ENCODE assay signal across 2 cellular contexts in the genomic region with DNA sequence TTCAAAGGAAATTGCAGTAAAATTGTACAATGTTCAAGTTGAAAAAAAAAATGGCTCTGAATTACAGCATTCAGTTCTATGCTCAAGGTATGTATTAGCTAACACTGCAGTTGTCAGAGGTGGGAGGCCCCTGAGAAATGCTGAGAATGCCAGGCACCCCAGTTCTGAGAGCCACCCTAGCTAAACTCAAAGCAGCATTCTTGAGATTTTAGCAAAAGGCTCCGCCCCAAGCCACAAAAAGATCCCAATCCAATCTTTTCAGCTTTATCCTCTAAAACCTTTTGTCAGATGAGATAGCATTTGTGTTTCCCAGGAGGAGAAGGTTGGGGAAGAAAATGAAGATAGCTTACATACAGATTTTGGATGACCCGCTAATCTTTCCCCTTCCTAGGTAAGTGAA.
TF ChIP-seq lines count a peak whose summit lies in the region.

No MANE protein-coding gene starts in this region.

TF ChIP-seq in Ishikawa, 13 proteins besides CTCF, POLR2A, EP300 and RAD21:
- no peak for TF ChIP-seq FOXM1 (IDR thresholded peaks at IDR 0.05; ENCODE audit: borderline replicate concordance, low read depth)
- TF ChIP-seq EGR1 (IDR thresholded peaks at IDR 0.05), result no peak
- TF ChIP-seq TCF12 (IDR thresholded peaks at IDR 0.05; ENCODE audit: low read depth), result no peak
- TF ChIP-seq, protein P1, sequence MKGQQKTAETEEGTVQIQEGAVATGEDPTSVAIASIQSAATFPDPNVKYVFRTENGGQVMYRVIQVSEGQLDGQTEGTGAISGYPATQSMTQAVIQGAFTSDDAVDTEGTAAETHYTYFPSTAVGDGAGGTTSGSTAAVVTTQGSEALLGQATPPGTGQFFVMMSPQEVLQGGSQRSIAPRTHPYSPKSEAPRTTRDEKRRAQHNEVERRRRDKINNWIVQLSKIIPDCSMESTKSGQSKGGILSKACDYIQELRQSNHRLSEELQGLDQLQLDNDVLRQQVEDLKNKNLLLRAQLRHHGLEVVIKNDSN (IDR thresholded peaks at IDR 0.05), result no peak
- TF ChIP-seq TEAD4 (IDR thresholded peaks at IDR 0.05), result 0 out of 2 replicates have a peak, but pooled peaks have one; percentile 13

TF ChIP-seq in H1, 55 proteins besides CTCF, POLR2A, EP300 and RAD21:
- TF ChIP-seq SIX5 (IDR thresholded peaks at IDR 0.05; ENCODE audit: low read depth, low read length) (no peak), CBX5 (IDR thresholded peaks at IDR 0.05; ENCODE audit: low read depth, low read length) (no peak), HDAC6 (IDR thresholded peaks at IDR 0.05; ENCODE audit: low read depth, low read length) (no peak), EGR1 (IDR thresholded peaks at IDR 0.05; ENCODE audit: borderline replicate concordance, low read depth, low read length) (no peak), SP1 (IDR thresholded peaks at IDR 0.05; ENCODE audit: low read depth, low read length) (no peak), TEAD4 (IDR thresholded peaks at IDR 0.05; ENCODE audit: low read depth, low read length) (peak; percentile 94), YY1 (IDR thresholded peaks at IDR 0.05; ENCODE audit: low read depth, low read length) (0 out of 2 replicates have a peak, but pooled peaks have one; percentile 21), TAF1 (IDR thresholded peaks at IDR 0.05; ENCODE audit: low read depth, low read length) (no peak), JUND (IDR thresholded peaks at IDR 0.05; ENCODE audit: low read length) (no peak), CEBPB (IDR thresholded peaks at IDR 0.05; ENCODE audit: low read depth, low read length) (no peak), BRCA1 (IDR thresholded peaks at IDR 0.05; ENCODE audit: low read depth, low read length) (no peak)
- TF ChIP-seq, protein P2, sequence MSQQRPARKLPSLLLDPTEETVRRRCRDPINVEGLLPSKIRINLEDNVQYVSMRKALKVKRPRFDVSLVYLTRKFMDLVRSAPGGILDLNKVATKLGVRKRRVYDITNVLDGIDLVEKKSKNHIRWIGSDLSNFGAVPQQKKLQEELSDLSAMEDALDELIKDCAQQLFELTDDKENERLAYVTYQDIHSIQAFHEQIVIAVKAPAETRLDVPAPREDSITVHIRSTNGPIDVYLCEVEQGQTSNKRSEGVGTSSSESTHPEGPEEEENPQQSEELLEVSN (IDR thresholded peaks at IDR 0.05), result no peak
TF ChIP-seq in H1: peak in this region for 2.
